Comparison of ENCODE assay signal across 12 cellular contexts in genomic region chr22:38353701-38354100, GRCh38. TPM values are rescaled to one million over a fixed set of nuclear protein-coding genes. Genes with fewer than 3 reads are reported as not detected.
DNase-seq lines count a peak whose midpoint lies in the region; ATAC-seq, FAIRE-seq and TF ChIP-seq lines count a peak whose summit lies in the region.
"Had no signal": no experiment of that assay in that cellular context is flagged by ENCODE, and none has a peak within 500 bp of the region (broad histone marks: within the 10 kb centered on the region; RNA-seq: fewer than 3 reads in every experiment).

No MANE protein-coding gene starts in this region.

- no peak for ATAC-seq in activated naive CD8-positive, alpha-beta T cell treated with anti-CD3 and anti-CD28 coated beads, Interleukin-2, amount 10 ng/mL, durations not matched to agents 7 days and 5 days (ENCODE audit: low read depth)
- no peak for ATAC-seq in activated naive CD8-positive, alpha-beta T cell treated with anti-CD3 and anti-CD28 coated beads, Interleukin-2, amount 50 U/mL, for 24 hours
- ATAC-seq in activated B cell treated with CpG ODN at 0.5 μM for 24 hours (ENCODE audit: low read depth): peak; percentile 9
- ATAC-seq in left lung: peak; percentile 4
- no peak for ATAC-seq in HG02885 (IDR thresholded peaks at IDR 0.05; ENCODE audit: poor library complexity, unreplicated experiment)

- H3K4me3 ChIP-seq in left lung (no peak overlapping the region), tibial nerve (no peak overlapping the region)
- H3K4me3 ChIP-seq: colonic mucosa, suprapubic skin had no signal

- POLR2A ChIA-PET in activated naive CD8-positive, alpha-beta T cell treated with anti-CD3 and anti-CD28 coated beads, Interleukin-2, amount 10 ng/mL, durations not matched to agents 7 days and 5 days (lab: Charles Lee): no interaction called here
- POLR2A ChIA-PET in activated B cell treated with CpG ODN at 0.5 μM for 24 hours (lab: Charles Lee): interaction anchor here (1.2 kb wide), 1 partner anchor 45 kb away, joined by 3 read pairs; no protein-coding TSS in a partner anchor

- H3K4me1 Mint-ChIP-seq in activated naive CD8-positive, alpha-beta T cell treated with anti-CD3 and anti-CD28 coated beads, Interleukin-2, amount 10 ng/mL, durations not matched to agents 7 days and 5 days: no peaks in the 10 kb centered on the region
- H3K4me1 Mint-ChIP-seq in activated naive CD8-positive, alpha-beta T cell treated with anti-CD3 and anti-CD28 coated beads, Interleukin-2, amount 50 U/mL, for 24 hours: no peaks in the 10 kb centered on the region
- peaks cover 5% of the 10 kb centered on the region for H3K4me1 Mint-ChIP-seq in activated B cell treated with CpG ODN at 0.5 μM for 24 hours

- DNase-seq in activated naive CD8-positive, alpha-beta T cell treated with anti-CD3 and anti-CD28 coated beads, Interleukin-2, amount 10 ng/mL, durations not matched to agents 7 days and 5 days: peak; percentile 24
- DNase-seq in activated naive CD8-positive, alpha-beta T cell treated with anti-CD3 and anti-CD28 coated beads, Interleukin-2, amount 50 U/mL, for 24 hours: no peak
- DNase-seq in activated B cell treated with CpG ODN at 0.5 μM for 24 hours (no peak), left lung (no peak), tibial nerve (ENCODE audit: low spot score in 2 of 2) (no peak), D721Med (ENCODE audit: insufficient read length, low spot score) (no peak), SHP77 (lab: John Stamatoyannopoulos, UW) (no peak)
- DNase-seq: GF-D8 had no signal

- H3K27me3 ChIP-seq in left lung: peaks cover 0 to 4% of the 10 kb centered on the region in 2 donors
- H3K27me3 ChIP-seq in tibial nerve: no peaks in the 10 kb centered on the region
- H3K27me3 ChIP-seq: colonic mucosa, suprapubic skin had no signal

- no peak for TF ChIP-seq EP300 in tibial nerve (IDR thresholded peaks at IDR 0.05)

- CTCF ChIA-PET in activated B cell treated with CpG ODN at 0.5 μM for 24 hours (lab: Charles Lee): interaction anchor here (1.3 to 2.8 kb wide), 3 partner anchors 19 to 301 kb away, joined by 3 to 16 read pairs (median 4); no protein-coding TSS in a partner anchor

- H3K27me3 Mint-ChIP-seq in activated naive CD8-positive, alpha-beta T cell treated with anti-CD3 and anti-CD28 coated beads, Interleukin-2, amount 10 ng/mL, durations not matched to agents 7 days and 5 days: no peaks in the 10 kb centered on the region
- H3K27me3 Mint-ChIP-seq in activated naive CD8-positive, alpha-beta T cell treated with anti-CD3 and anti-CD28 coated beads, Interleukin-2, amount 50 U/mL, for 24 hours: no peaks in the 10 kb centered on the region
- H3K27me3 Mint-ChIP-seq in activated B cell treated with CpG ODN at 0.5 μM for 24 hours: no peaks in the 10 kb centered on the region

- intact Hi-C loops in activated B cell treated with CpG ODN at 0.5 μM for 24 hours (cut with micrococcal nuclease): loop anchor here (1.0 to 5.0 kb wide), 8 partner anchors 43 to 301 kb away; partner anchors contain the start of gene DMC1
- intact Hi-C loops in left lung (cut with DNase I): loop anchor here in 1 of 2 donors (10.0 kb wide), 1 partner anchor 239 kb away; the partner anchor contains the start of gene BAIAP2L2

- no peak for TF ChIP-seq POLR2A in tibial nerve (IDR thresholded peaks at IDR 0.05)

- H3K27ac ChIP-seq in left lung: no peak overlapping the region
- peak overlapping the region in 3 of 4 donors; percentile 2 to 57 (median 36) for H3K27ac ChIP-seq in tibial nerve
- H3K27ac ChIP-seq: colonic mucosa, suprapubic skin had no signal

- H3K4me1 ChIP-seq in left lung (peaks cover 0 to 6% of the 10 kb centered on the region in 2 donors), tibial nerve (peaks cover 0 to 8% (median 0%) of the 10 kb centered on the region in 4 donors)
- H3K4me1 ChIP-seq: colonic mucosa, suprapubic skin had no signal

- H3K4me3 Mint-ChIP-seq in activated naive CD8-positive, alpha-beta T cell treated with anti-CD3 and anti-CD28 coated beads, Interleukin-2, amount 10 ng/mL, durations not matched to agents 7 days and 5 days: no peak overlapping the region
- H3K4me3 Mint-ChIP-seq in activated naive CD8-positive, alpha-beta T cell treated with anti-CD3 and anti-CD28 coated beads, Interleukin-2, amount 50 U/mL, for 24 hours: no peak overlapping the region
- no peak overlapping the region for H3K4me3 Mint-ChIP-seq in activated B cell treated with CpG ODN at 0.5 μM for 24 hours

- no peak overlapping the region for H3K27ac Mint-ChIP-seq in activated naive CD8-positive, alpha-beta T cell treated with anti-CD3 and anti-CD28 coated beads, Interleukin-2, amount 10 ng/mL, durations not matched to agents 7 days and 5 days
- no peak overlapping the region for H3K27ac Mint-ChIP-seq in activated naive CD8-positive, alpha-beta T cell treated with anti-CD3 and anti-CD28 coated beads, Interleukin-2, amount 50 U/mL, for 24 hours
- H3K27ac Mint-ChIP-seq in activated B cell treated with CpG ODN at 0.5 μM for 24 hours: no peak overlapping the region

- H3K36me3 ChIP-seq in left lung (peaks cover 0 to 27% of the 10 kb centered on the region in 2 donors), tibial nerve (peaks cover 0 to 29% (median 0%) of the 10 kb centered on the region in 3 donors)
- H3K36me3 ChIP-seq: colonic mucosa had no signal

- no peaks in the 10 kb centered on the region for H3K9me3 Mint-ChIP-seq in activated naive CD8-positive, alpha-beta T cell treated with anti-CD3 and anti-CD28 coated beads, Interleukin-2, amount 10 ng/mL, durations not matched to agents 7 days and 5 days
- no peaks in the 10 kb centered on the region for H3K9me3 Mint-ChIP-seq in activated naive CD8-positive, alpha-beta T cell treated with anti-CD3 and anti-CD28 coated beads, Interleukin-2, amount 50 U/mL, for 24 hours
- no peaks in the 10 kb centered on the region for H3K9me3 Mint-ChIP-seq in activated B cell treated with CpG ODN at 0.5 μM for 24 hours

- H3K36me3 Mint-ChIP-seq in activated naive CD8-positive, alpha-beta T cell treated with anti-CD3 and anti-CD28 coated beads, Interleukin-2, amount 10 ng/mL, durations not matched to agents 7 days and 5 days: no peaks in the 10 kb centered on the region
- no peaks in the 10 kb centered on the region for H3K36me3 Mint-ChIP-seq in activated naive CD8-positive, alpha-beta T cell treated with anti-CD3 and anti-CD28 coated beads, Interleukin-2, amount 50 U/mL, for 24 hours (ENCODE audit: low read depth)
- peaks cover 22% of the 10 kb centered on the region for H3K36me3 Mint-ChIP-seq in activated B cell treated with CpG ODN at 0.5 μM for 24 hours (ENCODE audit: low read depth)

- 64 to 70% methylated on average over 7 to 10 of the region's 10 CpGs for WGBS in tibial nerve, 2 donors

- FAIRE-seq in D721Med (lab: Jason Lieb, UNC): no peak
- FAIRE-seq: kidney had no signal

- H3K9me3 ChIP-seq in left lung: no peaks in the 10 kb centered on the region
- H3K9me3 ChIP-seq in tibial nerve: no peaks in the 10 kb centered on the region
- H3K9me3 ChIP-seq: colonic mucosa, suprapubic skin had no signal

- no peak for TF ChIP-seq CTCF in activated B cell treated with CpG ODN at 0.5 μM for 24 hours (IDR thresholded peaks at IDR 0.05)
- no peak for TF ChIP-seq CTCF in left lung (IDR thresholded peaks at IDR 0.05)
- TF ChIP-seq CTCF in tibial nerve (IDR thresholded peaks at IDR 0.05): no peak
- TF ChIP-seq CTCF in D721Med (IDR thresholded peaks at IDR 0.05; ENCODE audit: insufficient read depth, missing control alignments): no peak

RNA-seq across cellular contexts. Expression of gene CSNK1E, which starts 36.5 kb away (rescaled TPM):
- total RNA-seq in activated naive CD8-positive, alpha-beta T cell treated with anti-CD3 and anti-CD28 coated beads, Interleukin-2, amount 10 ng/mL, durations not matched to agents 7 days and 5 days: 10 to 100 TPM; 98.5 to 99.3 TPM
- total RNA-seq in activated B cell treated with CpG ODN at 0.5 μM for 24 hours (80.6 and 85.2 TPM in 2 replicates), left lung (100 to 1,000 TPM in 1 of 2 donors, 10 to 100 TPM in 1; 95.3 to 123 TPM), tibial nerve (100 to 1,000 TPM; 122 to 235 (median 164) TPM)

Comparison
In these comparisons a context has a peak if more than half of its experiments do, and no peak if none do; other contexts are left out.
1. ATAC-seq: peak in activated B cell treated with CpG ODN at 0.5 μM for 24 hours (single experiment) and left lung (single experiment); none in activated naive CD8-positive, alpha-beta T cell treated with anti-CD3 and anti-CD28 coated beads, Interleukin-2, amount 10 ng/mL, durations not matched to agents 7 days and 5 days (single experiment), activated naive CD8-positive, alpha-beta T cell treated with anti-CD3 and anti-CD28 coated beads, Interleukin-2, amount 50 U/mL, for 24 hours (single experiment) and HG02885 (single experiment).
2. H3K27ac ChIP-seq: peak in tibial nerve (3 of 4); none in left lung (0 of 2).